ENCODE assay signal across 15 cellular contexts in the genomic region with DNA sequence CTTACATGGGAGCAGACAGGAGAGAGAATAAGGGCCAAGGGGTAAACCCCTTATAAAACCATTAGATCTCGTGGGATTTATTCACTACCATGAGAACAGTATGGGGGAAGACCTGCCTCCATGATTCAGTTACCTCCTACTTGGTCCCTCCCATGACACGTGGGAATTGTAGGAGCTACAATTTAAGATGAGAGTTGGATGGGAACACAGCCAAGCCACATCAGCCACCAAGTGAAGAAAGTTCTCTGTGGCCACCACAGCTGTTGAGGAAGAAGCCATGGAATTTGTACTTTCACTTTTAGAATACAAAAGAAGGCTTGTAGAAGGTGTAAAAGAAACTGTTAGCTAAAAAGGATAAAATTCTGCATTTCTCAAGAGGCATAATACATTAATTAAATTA.
A peak's percentile ranks its signal among the peaks of the same experiment; 100 is the strongest.
DNase-seq lines count a peak whose midpoint lies in the region; ATAC-seq and TF ChIP-seq lines count a peak whose summit lies in the region.
"Had no signal": no experiment of that assay in that cellular context is flagged by ENCODE, and none has a peak within 500 bp of the region (broad histone marks: within the 10 kb centered on the region; RNA-seq: fewer than 3 reads in every experiment).

No MANE protein-coding gene starts in this region.

- H3K4me3 ChIP-seq in DND-41 (ENCODE audit: low read depth in 1 of 2, low read length in 2 of 2) (no peak overlapping the region), SJCRH30 (no peak overlapping the region), left ventricle myocardium inferior (no peak overlapping the region)
- H3K4me3 ChIP-seq: HAP-1 had no signal

- DNase-seq in DND-41 (peak; percentile 35), HT1080 (ENCODE audit: low read depth) (peak; percentile 49), SJCRH30 (peak; percentile 52 to 67), myocyte (ENCODE audit: low read depth) (peak; percentile 36), amygdala (lab: John Stamatoyannopoulos, UW) (no peak), left ventricle myocardium inferior (no peak), NCI-H748 treated with DMSO at 0.1 percent for 48 hours (lab: John Stamatoyannopoulos, UW) (no peak)
- DNase-seq: CD8-positive, alpha-beta T cell; COR-L47; DMS153; DMS79 treated with DMSO at 0.1 percent for 48 hours; GDM1; GOT3 had no signal

- TF ChIP-seq CTCF in DND-41 (IDR thresholded peaks at IDR 0.05; ENCODE audit: borderline replicate concordance, extremely low read depth, low read length, poor library complexity, severe bottlenecking), result no peak
- no peak for TF ChIP-seq CTCF in left ventricle myocardium inferior (IDR thresholded peaks at IDR 0.05; ENCODE audit: borderline replicate concordance)

- H3K79me2 ChIP-seq in DND-41 (ENCODE audit: insufficient read depth, low read length), result no peaks in the 10 kb centered on the region

- no peaks in the 10 kb centered on the region for H3K9me3 ChIP-seq in DND-41 (ENCODE audit: insufficient read depth, low read length, severe bottlenecking)
- H3K9me3 ChIP-seq in SJCRH30 (replicated peaks), result no peaks in the 10 kb centered on the region
- no peaks in the 10 kb centered on the region for H3K9me3 ChIP-seq in left ventricle myocardium inferior (replicated peaks)
- H3K9me3 ChIP-seq: HAP-1 had no signal

- H2AFZ ChIP-seq in DND-41 (ENCODE audit: low read depth, low read length), result no peak overlapping the region

- no peaks in the 10 kb centered on the region for H4K20me1 ChIP-seq in DND-41 (ENCODE audit: insufficient read depth, low read length)

- H3K27ac ChIP-seq in DND-41 (ENCODE audit: low read length) (peak overlapping the region; percentile 32; the same call in 1 of the 2 replicates), SJCRH30 (peak overlapping the region; percentile 64), left ventricle myocardium inferior (replicated peaks) (no peak overlapping the region)

- no peak overlapping the region for H3K9ac ChIP-seq in DND-41 (ENCODE audit: low read depth, low read length)

- peak; percentile 47 for ATAC-seq in DND-41 (ENCODE audit: insufficient read depth, low read depth)
- ATAC-seq: CD8-positive, alpha-beta T cell; HepG2 had no signal

- intact Hi-C loops in left ventricle myocardium inferior (cut with micrococcal nuclease), result no loop called here

- no peaks in the 10 kb centered on the region for H3K27me3 ChIP-seq in DND-41 (ENCODE audit: insufficient read depth, low read length, poor library complexity)
- H3K27me3 ChIP-seq in SJCRH30, result no peaks in the 10 kb centered on the region
- no peaks in the 10 kb centered on the region for H3K27me3 ChIP-seq in left ventricle myocardium inferior (ENCODE audit: low read depth)

- H3K4me2 ChIP-seq in DND-41 (ENCODE audit: insufficient read depth, low read length), result no peak overlapping the region

- H3K36me3 ChIP-seq in DND-41 (ENCODE audit: insufficient read depth, low read length), result no peaks in the 10 kb centered on the region
- no peaks in the 10 kb centered on the region for H3K36me3 ChIP-seq in SJCRH30
- H3K36me3 ChIP-seq in left ventricle myocardium inferior, result no peaks in the 10 kb centered on the region
- H3K36me3 ChIP-seq: HAP-1 had no signal

- peaks cover 13% of the 10 kb centered on the region; the same call in 1 of the 2 replicates for H3K4me1 ChIP-seq in DND-41 (ENCODE audit: insufficient read depth, low read length)
- peaks cover 10% of the 10 kb centered on the region; the same call in 1 of the 2 replicates for H3K4me1 ChIP-seq in SJCRH30
- H3K4me1 ChIP-seq in left ventricle myocardium inferior, result no peaks in the 10 kb centered on the region
- H3K4me1 ChIP-seq: HAP-1 had no signal

Comparison
In these comparisons a context has a peak if more than half of its experiments do, and no peak if none do; other contexts are left out.
1. DNase-seq: peak in DND-41 (single experiment), HT1080 (single experiment), SJCRH30 (2 of 2) and myocyte (single experiment); none in amygdala (0 of 56), left ventricle myocardium inferior (single experiment) and NCI-H748 treated with DMSO at 0.1 percent for 48 hours (single experiment).